25 cellular contexts compared by ENCODE assay signal in genomic region chr10:98364432-98365102, GRCh38.
"Had no signal": no experiment of that assay in that cellular context is flagged by ENCODE, and none has a peak within 500 bp of the region (broad histone marks: within the 10 kb centered on the region; RNA-seq: fewer than 3 reads in every experiment).

No MANE protein-coding gene starts in this region.

- H3K79me2 ChIP-seq: parathyroid adenoma had no signal

- ATAC-seq: activated T-cell treated with anti-CD3 and anti-CD28 coated beads, Interleukin-2, amount 50 U/mL, for 4 hours; foreskin keratinocyte; left ventricle myocardium superior; right cardiac atrium had no signal

- H3K27ac ChIP-seq: adrenal gland, ascending aorta, brain microvascular endothelial cell, foreskin keratinocyte, parathyroid adenoma, transverse colon, uterus had no signal

- H3K27me3 ChIP-seq: adrenal gland, ascending aorta, brain microvascular endothelial cell, transverse colon, uterus had no signal

- H3K9ac ChIP-seq: parathyroid adenoma had no signal

- H3K27ac Mint-ChIP-seq: activated naive CD8-positive, alpha-beta T cell; activated T-helper 2 cell treated with anti-CD3 and anti-CD28 coated beads, Interferon-gamma antibody, Interleukin-2, Interleukin-4, amounts not matched to agents 10 μg/mL and 5 μg/mL and 100 μg/mL, durations not matched to agents 14 hours and 24 hours and 36 hours; stimulated activated naive CD8-positive, alpha-beta T cell treated with anti-CD3 and anti-CD28 coated beads, Interleukin-15, Interleukin-2, amounts not matched to agents 100 ng/mL and 50 ng/mL, for 24 hours had no signal

- H3K27me3 Mint-ChIP-seq: activated naive CD8-positive, alpha-beta T cell; stimulated activated naive CD8-positive, alpha-beta T cell treated with anti-CD3 and anti-CD28 coated beads, Interleukin-15, Interleukin-2, amounts not matched to agents 100 ng/mL and 50 ng/mL, for 24 hours had no signal

- H3K4me1 ChIP-seq: foreskin keratinocyte, parathyroid adenoma, uterus had no signal

- H3K36me3 Mint-ChIP-seq: activated naive CD8-positive, alpha-beta T cell had no signal

- H3K4me3 ChIP-seq: adrenal gland, ascending aorta, transverse colon, uterus had no signal

- H3K36me3 ChIP-seq: adrenal gland, ascending aorta, brain microvascular endothelial cell, transverse colon, uterus had no signal

- H3K9me3 Mint-ChIP-seq: activated T-cell treated with anti-CD3 and anti-CD28 coated beads, Interleukin-2, amount 50 U/mL, for 4 hours; activated T-helper 2 cell treated with anti-CD3 and anti-CD28 coated beads, Interferon-gamma antibody, Interleukin-2, Interleukin-4, amounts not matched to agents 10 μg/mL and 5 μg/mL and 100 μg/mL, durations not matched to agents 14 hours and 24 hours and 36 hours; nephron; stimulated activated naive CD8-positive, alpha-beta T cell treated with anti-CD3 and anti-CD28 coated beads, Interleukin-15, Interleukin-2, amounts not matched to agents 100 ng/mL and 50 ng/mL, for 24 hours had no signal

- H3K4me3 Mint-ChIP-seq: activated naive CD8-positive, alpha-beta T cell; activated T-cell treated with anti-CD3 and anti-CD28 coated beads, Interleukin-2, amount 50 U/mL, for 4 hours; nephron; stimulated activated naive CD8-positive, alpha-beta T cell treated with anti-CD3 and anti-CD28 coated beads, Interleukin-15, Interleukin-2, amounts not matched to agents 100 ng/mL and 50 ng/mL, for 24 hours had no signal

- H2AFZ ChIP-seq: parathyroid adenoma had no signal

- H3K9me3 ChIP-seq: adrenal gland, ascending aorta, transverse colon, uterus had no signal

- DNase-seq: activated CD4-positive, alpha-beta T cell treated with anti-CD3 and anti-CD28 coated beads for 1 hour; activated CD4-positive, alpha-beta T cell treated with anti-CD3 and anti-CD28 coated beads, Interleukin-2, amount 50 U/mL, for 48 hours; activated CD8-positive, alpha-beta memory T cell treated with anti-CD3 and anti-CD28 coated beads, Interleukin-2, amount 50 U/mL, for 48 hours; activated naive CD4-positive, alpha-beta T cell; activated T-cell treated with anti-CD3 and anti-CD28 coated beads, Interleukin-2, amount 50 U/mL, for 4 hours; adrenal gland; brain microvascular endothelial cell; central memory CD4-positive, alpha-beta T cell; dermis blood vessel endothelial cell; effector CD8-positive, alpha-beta T cell; foreskin keratinocyte; left ventricle myocardium superior; nucleus accumbens; right cardiac atrium; stimulated activated CD4-positive, alpha-beta T cell treated with anti-CD3 and anti-CD28 coated beads, Interleukin-12 subunit alpha, Interleukin-12 subunit beta, amount 100 ng/mL, for 4 hours; stimulated activated CD4-positive, alpha-beta T cell treated with anti-CD3 and anti-CD28 coated beads, Interleukin-4, amount 100 ng/mL, for 4 hours; transverse colon; uterus had no signal

- FAIRE-seq: TTC549 had no signal
